1 cellular context compared by ENCODE assay signal in genomic region chr1:54080598-54081049, GRCh38.
A peak's percentile ranks its signal among the peaks of the same experiment; 100 is the strongest.
TF ChIP-seq lines count a peak whose summit lies in the region.

No MANE protein-coding gene starts in this region.

TF ChIP-seq in HepG2, 621 proteins besides CTCF, POLR2A, EP300 and RAD21 (continued from another document and continues in another):
- TF ChIP-seq PAXIP1 (CRISPR knock-in tag; conservative IDR thresholded peaks at IDR 0.05) (peak; percentile 92), JUN (CRISPR knock-in tag; IDR thresholded peaks at IDR 0.05) (no peak), CHD4 (IDR thresholded peaks at IDR 0.05; ENCODE audit: borderline replicate concordance, low read length) (no peak), KDM3A (CRISPR knock-in tag; IDR thresholded peaks at IDR 0.05; ENCODE audit: low read depth) (0 out of 2 replicates have a peak, but pooled peaks have one; percentile 36), DZIP1 (CRISPR knock-in tag; IDR thresholded peaks at IDR 0.05) (no peak), ZBTB8A (CRISPR knock-in tag; IDR thresholded peaks at IDR 0.05; ENCODE audit: borderline replicate concordance, low read depth) (no peak), PATZ1 (CRISPR knock-in tag; IDR thresholded peaks at IDR 0.05) (no peak), REST (IDR thresholded peaks at IDR 0.05; ENCODE audit: borderline replicate concordance in 1 of 2, low read depth in 1 of 2, low read length in 2 of 2) (no peak), SOX5 (CRISPR knock-in tag; IDR thresholded peaks at IDR 0.05; ENCODE audit: borderline replicate concordance) (peak; percentile 68), HNF1A (IDR thresholded peaks at IDR 0.05; ENCODE audit: low read depth) (peak; percentile 92), HNF1A (CRISPR knock-in tag; IDR thresholded peaks at IDR 0.05; ENCODE audit: borderline replicate concordance) (peak; percentile 82), CREM (IDR thresholded peaks at IDR 0.05) (peak; percentile 51; the same call in 1 of the 2 replicates), CREM (CRISPR knock-in tag; IDR thresholded peaks at IDR 0.05) (no peak), CSRNP2 (CRISPR knock-in tag; conservative IDR thresholded peaks at IDR 0.05; ENCODE audit: low read depth) (no peak), TFDP1 (CRISPR knock-in tag; IDR thresholded peaks at IDR 0.05; ENCODE audit: borderline replicate concordance) (no peak), ZSCAN12 (CRISPR knock-in tag; IDR thresholded peaks at IDR 0.05) (no peak), CEBPG (CRISPR knock-in tag; IDR thresholded peaks at IDR 0.05) (peak; percentile 58), BCL6 (CRISPR knock-in tag; IDR thresholded peaks at IDR 0.05) (peak; percentile 87), TGIF2 (CRISPR knock-in tag; IDR thresholded peaks at IDR 0.05) (no peak), SP4 (CRISPR knock-in tag; IDR thresholded peaks at IDR 0.05) (no peak), KLF6 (CRISPR knock-in tag; IDR thresholded peaks at IDR 0.05) (no peak), ZNF275 (CRISPR knock-in tag; IDR thresholded peaks at IDR 0.05; ENCODE audit: borderline replicate concordance) (no peak), HNRNPL (IDR thresholded peaks at IDR 0.05; ENCODE audit: low read depth, low read length) (no peak), HOXA7 (CRISPR knock-in tag; IDR thresholded peaks at IDR 0.05) (no peak), ZNF510 (CRISPR knock-in tag; IDR thresholded peaks at IDR 0.05; ENCODE audit: low read depth) (no peak), RNF219 (CRISPR knock-in tag; IDR thresholded peaks at IDR 0.05) (no peak), MED13 (CRISPR knock-in tag; IDR thresholded peaks at IDR 0.05) (no peak; the same call in 1 of the 2 replicates), ZBTB20 (CRISPR knock-in tag; IDR thresholded peaks at IDR 0.05; ENCODE audit: borderline replicate concordance, low read depth) (peak; percentile 80; the same call in 1 of the 2 replicates), SRY (CRISPR knock-in tag; IDR thresholded peaks at IDR 0.05) (no peak), SALL1 (CRISPR knock-in tag; IDR thresholded peaks at IDR 0.05) (peak; percentile 66; the same call in 1 of the 2 replicates), ZNF709 (CRISPR knock-in tag; IDR thresholded peaks at IDR 0.05) (no peak), AGO2 (optimal IDR thresholded peaks at IDR 0.05; ENCODE audit: low read depth, low read length) (no peak), ISL2 (CRISPR knock-in tag; IDR thresholded peaks at IDR 0.05) (peak; percentile 73), HMG20B (CRISPR knock-in tag; conservative IDR thresholded peaks at IDR 0.05) (no peak), ZBTB3 (CRISPR knock-in tag; IDR thresholded peaks at IDR 0.05; ENCODE audit: borderline replicate concordance, low read depth) (no peak), NBN (conservative IDR thresholded peaks at IDR 0.05) (no peak), NPAS2 (CRISPR knock-in tag; IDR thresholded peaks at IDR 0.05; ENCODE audit: borderline replicate concordance) (no peak)
